ENCODE assay signal across 21 cellular contexts in genomic region chr4:138935-139334, GRCh38.
"Had no signal": no experiment of that assay in that cellular context is flagged by ENCODE, and none has a peak within 500 bp of the region (broad histone marks: within the 10 kb centered on the region; RNA-seq: fewer than 3 reads in every experiment).

No MANE protein-coding gene starts in this region.

- H3K4me3 ChIP-seq: body of pancreas, dorsolateral prefrontal cortex, heart right ventricle, thoracic aorta had no signal

- H3K4me1 Mint-ChIP-seq: mesothelial cell of epicardium had no signal

- H3K4me3 Mint-ChIP-seq: activated B cell treated with CpG ODN at 0.5 μM for 24 hours; activated CD8-positive, alpha-beta T cell treated with anti-CD3 and anti-CD28 coated beads for 36 hours; activated naive CD4-positive, alpha-beta T cell treated with anti-CD3 and anti-CD28 coated beads, Interleukin-2, amount 50 U/mL, for 24 hours; mesothelial cell of epicardium; stimulated activated naive CD8-positive, alpha-beta T cell treated with anti-CD3 and anti-CD28 coated beads, Interleukin-15, Interleukin-2, amounts not matched to agents 100 ng/mL and 50 ng/mL, for 24 hours had no signal

- H3K4me1 ChIP-seq: body of pancreas, heart right ventricle had no signal

- ATAC-seq: activated CD8-positive, alpha-beta T cell treated with anti-CD3 and anti-CD28 coated beads for 36 hours; body of pancreas; heart right ventricle; naive thymus-derived CD8-positive, alpha-beta T cell; right cardiac atrium had no signal

- H3K27me3 ChIP-seq: body of pancreas, dorsolateral prefrontal cortex, heart right ventricle had no signal

- DNase-seq: activated B cell treated with CpG ODN at 0.5 μM for 24 hours; activated CD4-positive, alpha-beta T cell treated with anti-CD3 and anti-CD28 coated beads, Interleukin-2, amount 50 U/mL, for 1 hour; activated CD8-positive, alpha-beta T cell treated with anti-CD3 and anti-CD28 coated beads for 36 hours; activated T-cell treated with anti-CD3 and anti-CD28 coated beads, Interleukin-2, amount 50 U/mL, for 48 hours; anterior cingulate cortex; body of pancreas; dorsolateral prefrontal cortex; effector memory CD4-positive, alpha-beta T cell; foreskin fibroblast; heart right ventricle; naive thymus-derived CD8-positive, alpha-beta T cell; posterior cingulate gyrus; right cardiac atrium; stimulated activated CD4-positive, alpha-beta T cell treated with anti-CD3 and anti-CD28 coated beads, Interleukin-4, amount 100 ng/mL, for 1 hour; T-helper 2 cell; trophoblast cell had no signal

- H3K27ac Mint-ChIP-seq: activated B cell treated with CpG ODN at 0.5 μM for 24 hours; activated CD8-positive, alpha-beta T cell treated with anti-CD3 and anti-CD28 coated beads for 36 hours; activated T-helper 2 cell treated with anti-CD3 and anti-CD28 coated beads, Interferon-gamma antibody, Interleukin-2, Interleukin-4, amounts not matched to agents 10 μg/mL and 5 μg/mL and 100 μg/mL, durations not matched to agents 14 hours and 24 hours and 36 hours; mesothelial cell of epicardium; naive thymus-derived CD8-positive, alpha-beta T cell; stimulated activated naive CD8-positive, alpha-beta T cell treated with anti-CD3 and anti-CD28 coated beads, Interleukin-15, Interleukin-2, amounts not matched to agents 100 ng/mL and 50 ng/mL, for 24 hours had no signal

- H3K27me3 Mint-ChIP-seq: activated B cell treated with CpG ODN at 0.5 μM for 24 hours; activated CD8-positive, alpha-beta T cell treated with anti-CD3 and anti-CD28 coated beads for 36 hours; activated naive CD4-positive, alpha-beta T cell treated with anti-CD3 and anti-CD28 coated beads, Interleukin-2, amount 50 U/mL, for 24 hours; naive thymus-derived CD8-positive, alpha-beta T cell; stimulated activated naive CD8-positive, alpha-beta T cell treated with anti-CD3 and anti-CD28 coated beads, Interleukin-15, Interleukin-2, amounts not matched to agents 100 ng/mL and 50 ng/mL, for 24 hours had no signal

- H3K27ac ChIP-seq: body of pancreas, dorsolateral prefrontal cortex, heart right ventricle, thoracic aorta had no signal
